ENCODE assay signal across 29 cellular contexts in genomic region chr3:193719735-193720134, GRCh38.
"Had no signal": no experiment of that assay in that cellular context is flagged by ENCODE, and none has a peak within 500 bp of the region (broad histone marks: within the 10 kb centered on the region; RNA-seq: fewer than 3 reads in every experiment).

No MANE protein-coding gene starts in this region.

- ATAC-seq: activated CD4-positive, CD25-positive, alpha-beta regulatory T cell treated with anti-CD3 and anti-CD28 coated beads, Interleukin-2, amount 50 U/mL, for 24 hours; activated CD8-positive, alpha-beta T cell treated with anti-CD3 and anti-CD28 coated beads for 36 hours; activated T-cell treated with anti-CD3 and anti-CD28 coated beads, Interleukin-2, amount 50 U/mL, for 4 hours; activated T-helper 17 cell treated with anti-CD3 and anti-CD28 coated beads, Interleukin-2, amount 50 U/mL, for 72 hours; effector memory CD8-positive, alpha-beta T cell; gastroesophageal sphincter; T-helper 17 cell had no signal

- DNase-seq: activated B cell treated with CpG ODN at 0.5 μM for 24 hours; activated CD4-positive, alpha-beta T cell treated with anti-CD3 and anti-CD28 coated beads for 48 hours; activated CD4-positive, alpha-beta T cell treated with anti-CD3 and anti-CD28 coated beads, Interleukin-2, amount 50 U/mL, for 1 hour; activated CD4-positive, alpha-beta T cell treated with anti-CD3 and anti-CD28 coated beads, Interleukin-2, amount 50 U/mL, for 48 hours; activated CD8-positive, alpha-beta memory T cell treated with anti-CD3 and anti-CD28 coated beads for 24 hours; activated CD8-positive, alpha-beta T cell treated with anti-CD3 and anti-CD28 coated beads for 36 hours; activated effector memory CD4-positive, alpha-beta T cell treated with Interleukin-2 at 50 U/mL for 16 hours; activated gamma-delta T cell treated with Interleukin-2 at 50 U/mL for 16 hours; activated naive CD4-positive, alpha-beta T cell treated with anti-CD3 and anti-CD28 coated beads, Interleukin-2, amount 50 U/mL, for 16 hours; activated naive CD4-positive, alpha-beta T cell treated with Interleukin-2 at 50 U/mL for 16 hours; activated T-cell treated with anti-CD3 and anti-CD28 coated beads, Interleukin-2, amount 50 U/mL, for 4 hours; amniotic stem cell; anterior cingulate cortex; brain microvascular endothelial cell; caudate nucleus; cortex of kidney; dermis blood vessel endothelial cell; effector CD4-positive, alpha-beta T cell; effector memory CD8-positive, alpha-beta T cell; erythroblast; esophagus squamous epithelium; foreskin melanocyte; heart right ventricle; T-helper 17 cell; T1000; WERI-Rb-1 had no signal

- H3K4me1 ChIP-seq: esophagus squamous epithelium, gastroesophageal sphincter had no signal

- H3K4me3 ChIP-seq: esophagus squamous epithelium, gastroesophageal sphincter, heart right ventricle had no signal

- H3K27ac ChIP-seq: brain microvascular endothelial cell, esophagus squamous epithelium, gastroesophageal sphincter, heart right ventricle, WERI-Rb-1 had no signal

- H3K36me3 ChIP-seq: brain microvascular endothelial cell, esophagus squamous epithelium, gastroesophageal sphincter, heart right ventricle, WERI-Rb-1 had no signal

- H3K27me3 ChIP-seq: esophagus squamous epithelium, gastroesophageal sphincter had no signal
